Comparison of ENCODE assay signal across 16 cellular contexts in the genomic region with DNA sequence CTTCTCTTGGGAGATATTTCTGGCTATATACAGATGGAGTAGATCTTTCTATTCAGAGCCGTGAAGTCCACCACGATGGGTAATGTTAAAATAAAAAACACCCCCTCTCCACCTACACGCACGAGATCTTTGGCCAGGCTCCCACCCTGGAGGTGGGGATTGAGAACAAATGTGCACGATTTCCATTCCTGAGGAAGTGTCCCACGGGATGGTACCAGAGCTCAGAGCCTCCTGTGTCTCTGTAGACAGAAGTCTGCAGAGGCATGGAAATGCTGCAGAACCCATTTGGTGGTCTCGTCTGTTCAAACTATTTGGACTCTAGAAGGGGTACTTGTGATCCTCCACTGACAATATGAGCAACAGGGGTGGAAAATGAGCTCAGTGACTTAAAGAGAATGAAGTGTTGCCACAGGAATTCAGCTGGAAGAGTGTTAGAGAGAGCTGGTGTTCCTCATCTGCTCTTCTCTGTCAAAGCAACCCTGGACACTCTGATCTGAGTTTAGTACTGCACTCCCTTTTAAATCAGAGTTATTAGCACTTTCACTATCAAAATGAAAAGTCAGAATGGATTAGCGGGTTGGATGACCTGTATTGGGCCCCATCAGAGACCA.
"Had no signal": no experiment of that assay in that cellular context is flagged by ENCODE, and none has a peak within 500 bp of the region (broad histone marks: within the 10 kb centered on the region; RNA-seq: fewer than 3 reads in every experiment).

No MANE protein-coding gene starts in this region.

- H3K4me3 ChIP-seq: breast epithelium, esophagus squamous epithelium, gastroesophageal sphincter, lung, prostate gland, right lobe of liver, spleen, upper lobe of left lung had no signal

- H3K27ac ChIP-seq: gastroesophageal sphincter, prostate gland, right lobe of liver, spleen, upper lobe of left lung had no signal

- H3K4me1 ChIP-seq: gastroesophageal sphincter, prostate gland, spleen, upper lobe of left lung had no signal

- H3K9me3 ChIP-seq: prostate gland, right lobe of liver had no signal

- H3K27me3 ChIP-seq: breast epithelium, esophagus squamous epithelium, gastroesophageal sphincter, right lobe of liver, spleen, upper lobe of left lung had no signal

- DNase-seq: activated B cell treated with CpG ODN at 0.5 μM for 24 hours; activated CD4-positive, alpha-beta T cell treated with anti-CD3 and anti-CD28 coated beads, Interleukin-2, amount 10 ng/mL, durations not matched to agents 7 days and 5 days; activated naive CD4-positive, alpha-beta T cell treated with anti-CD3 and anti-CD28 coated beads, Interleukin-2, amount 50 U/mL, for 16 hours; activated T-cell treated with anti-CD3 and anti-CD28 coated beads, Interleukin-2, amount 50 U/mL, for 1 hour; esophagus squamous epithelium; left cardiac atrium; natural killer cell; spleen; stimulated activated CD4-positive, alpha-beta T cell treated with anti-CD3 and anti-CD28 coated beads, Interleukin-1b, Interleukin-23, amount 100 ng/mL, for 48 hours; T-helper 17 cell; upper lobe of left lung had no signal

- H3K36me3 ChIP-seq: breast epithelium, esophagus squamous epithelium, gastroesophageal sphincter, prostate gland, right lobe of liver, spleen, upper lobe of left lung had no signal
